18 cellular contexts compared by ENCODE assay signal in genomic region chr14:75286313-75286712, GRCh38. TPM values are rescaled to one million over a fixed set of nuclear protein-coding genes. Genes with fewer than 3 reads are reported as not detected.
DNase-seq lines count a peak whose midpoint lies in the region; ATAC-seq and TF ChIP-seq lines count a peak whose summit lies in the region.
"Had no signal": no experiment of that assay in that cellular context is flagged by ENCODE, and none has a peak within 500 bp of the region (broad histone marks: within the 10 kb centered on the region; RNA-seq: fewer than 3 reads in every experiment).

No MANE protein-coding gene starts in this region.

- peak; percentile 51 for DNase-seq in H9
- DNase-seq in heart left ventricle, result peak; percentile 46 to 75 (median 61)
- peak; percentile 79 for DNase-seq in mesenteric fat pad (ENCODE audit: low spot score)
- DNase-seq in NCI-H510A (lab: John Stamatoyannopoulos, UW), result no peak
- DNase-seq in GOT3 (lab: John Stamatoyannopoulos, UW), result no peak
- DNase-seq: DMS79 treated with DMSO at 0.1 percent for 48 hours, KG1, NCI-H1105, NCI-H526 treated with DMSO at 0.1 percent for 48 hours, occipital lobe, thyroid gland had no signal

- H4K5ac ChIP-seq in H9 (ENCODE audit: insufficient read length, low read depth, low read length), result no peak overlapping the region

- H3K27me3 Mint-ChIP-seq in H9 (ENCODE audit: low read depth), result peaks cover 3% of the 10 kb centered on the region

- TF ChIP-seq CTCF in H9 (conservative IDR thresholded peaks at IDR 0.05) (no peak), heart left ventricle (IDR thresholded peaks at IDR 0.05) (no peak)

- no peak for TF ChIP-seq POLR2A in heart left ventricle (IDR thresholded peaks at IDR 0.05)

- no peak overlapping the region for H2BK5ac ChIP-seq in H9 (ENCODE audit: insufficient read length, low read length)

- no CpG with 5 or more reads among the region's 5 CpGs for WGBS in H9 (ENCODE audit: extremely low coverage, insufficient read length, low lambda C conversion rate)
- 26 to 34% (median 32%) methylated on average over 5 of the region's 5 CpGs for WGBS in heart left ventricle, 4 donors

- H3K79me1 ChIP-seq in H9 (ENCODE audit: insufficient read depth, low read depth, low read length, poor library complexity, severe bottlenecking), result no peaks in the 10 kb centered on the region

- H3K4me2 ChIP-seq in BLaER1 (peak overlapping the region; percentile 75; the same call in 1 of the 2 replicates), H9 (ENCODE audit: insufficient read depth, insufficient read length, low read length) (no peak overlapping the region)

- H2BK15ac ChIP-seq in H9 (ENCODE audit: low read depth, low read length), result no peak overlapping the region

- H2BK12ac ChIP-seq in H9 (ENCODE audit: insufficient read length, low read depth, low read length), result no peak overlapping the region

- H3K23ac ChIP-seq in H9 (ENCODE audit: insufficient read length, low read depth, low read length), result no peak overlapping the region

- peaks cover 6 to 16% (median 12%) of the 10 kb centered on the region in 3 experiments for H3K36me3 Mint-ChIP-seq in H9 (ENCODE audit: insufficient read depth in 1 of 3, low read depth in 3 of 3)

- H3K9me3 ChIP-seq in BLaER1, result no peaks in the 10 kb centered on the region
- no peaks in the 10 kb centered on the region for H3K9me3 ChIP-seq in H9 (ENCODE audit: control insufficient read depth, low read depth, low read length)
- no peaks in the 10 kb centered on the region for H3K9me3 ChIP-seq in heart left ventricle
- H3K9me3 ChIP-seq: breast epithelium, SJSA1, thyroid gland had no signal

- intact Hi-C loops in heart left ventricle (cut with DNase I), result loop anchor here in 1 of 10 donors (5.0 kb wide), 1 partner anchor 39 kb away; no protein-coding TSS in a partner anchor

- H4K91ac ChIP-seq in H9 (ENCODE audit: insufficient read length, low read depth, low read length), result no peak overlapping the region

- no peak overlapping the region for H2BK120ac ChIP-seq in H9 (ENCODE audit: low read depth, low read length, poor library complexity, severe bottlenecking)

- no peak overlapping the region for H2BK20ac ChIP-seq in H9 (ENCODE audit: low read depth, low read length, poor library complexity, severe bottlenecking)

- H3K27me3 ChIP-seq in BLaER1, result peaks cover 2% of the 10 kb centered on the region
- H3K27me3 ChIP-seq in H9 (ENCODE audit: insufficient read depth, low read length), result no peaks in the 10 kb centered on the region
- H3K27me3 ChIP-seq in heart left ventricle, result no peaks in the 10 kb centered on the region
- H3K27me3 ChIP-seq: breast epithelium, SJSA1, thyroid gland had no signal

- peak overlapping the region in 1 of 3 experiments; percentile 31; a peak in 1 of 7 replicates for H3K27ac Mint-ChIP-seq in H9
- H3K27ac Mint-ChIP-seq: activated T-helper 1 cell treated with anti-CD3 and anti-CD28 coated beads, Interleukin-12 subunit alpha, Interleukin-12 subunit beta, Interleukin-2, Interleukin-4 antibody, amounts not matched to agents 30 ng/mL and 10 ng/mL and 1 ng/mL, durations not matched to agents 14 hours and 24 hours and 36 hours; stimulated activated memory B cell treated with anti-CD40 and anti-IgM and Interleukin-4, amounts not matched to agents 10 μg/mL and 1 μg/mL and 100 μg/mL, for 72 hours had no signal

- H4K20me1 ChIP-seq in BLaER1 (peaks cover 3% of the 10 kb centered on the region), H9 (ENCODE audit: control insufficient read depth, insufficient read depth, insufficient read length) (no peaks in the 10 kb centered on the region)

- H3T11ph ChIP-seq in H9 (ENCODE audit: low read length), result no peak overlapping the region

- H3K23me2 ChIP-seq in H9 (ENCODE audit: insufficient read length, low read depth, low read length, poor library complexity, severe bottlenecking), result no peaks in the 10 kb centered on the region

- no peak overlapping the region for H3K18ac ChIP-seq in H9 (ENCODE audit: insufficient read length, low read depth, low read length)

- H3K4ac ChIP-seq in H9 (ENCODE audit: low read depth, low read length), result no peak overlapping the region

- no peak overlapping the region for H3K9ac ChIP-seq in BLaER1
- H3K9ac ChIP-seq in H9 (ENCODE audit: extremely low read depth, insufficient read length, low read length), result no peak overlapping the region

- peak overlapping the region in 1 of 2 experiments; percentile 6; a peak in 1 of 5 replicates for H3K4me3 Mint-ChIP-seq in H9
- H3K4me3 Mint-ChIP-seq: activated T-helper 1 cell treated with anti-CD3 and anti-CD28 coated beads, Interleukin-12 subunit alpha, Interleukin-12 subunit beta, Interleukin-2, Interleukin-4 antibody, amounts not matched to agents 30 ng/mL and 10 ng/mL and 1 ng/mL, durations not matched to agents 14 hours and 24 hours and 36 hours; stimulated activated memory B cell treated with anti-CD40 and anti-IgM and Interleukin-4, amounts not matched to agents 10 μg/mL and 1 μg/mL and 100 μg/mL, for 72 hours had no signal

- H3K56ac ChIP-seq in H9 (ENCODE audit: insufficient read length, low read depth, low read length), result no peak overlapping the region

- peaks cover 21% of the 10 kb centered on the region in 2 experiments for H3K4me1 Mint-ChIP-seq in H9

- H3K14ac ChIP-seq in H9 (ENCODE audit: insufficient read depth, low read length), result no peak overlapping the region

- H2AFZ ChIP-seq in H9 (ENCODE audit: low read length), result no peak overlapping the region

- ATAC-seq in heart left ventricle (peak; percentile 63 to 78 (median 67)), GM18868 (IDR thresholded peaks at IDR 0.05; ENCODE audit: unreplicated experiment) (no peak), GM21367 (IDR thresholded peaks at IDR 0.05; ENCODE audit: unreplicated experiment) (no peak)
- ATAC-seq: stimulated activated memory B cell treated with anti-CD40 and anti-IgM and Interleukin-4, amounts not matched to agents 10 μg/mL and 1 μg/mL and 100 μg/mL, for 72 hours had no signal

- H3K4me3 ChIP-seq in BLaER1 (no peak overlapping the region), heart left ventricle (no peak overlapping the region)
- H3K4me3 ChIP-seq: breast epithelium, SJSA1, thyroid gland had no signal

- H3K9me3 Mint-ChIP-seq in H9, result no peaks in the 10 kb centered on the region
- H3K9me3 Mint-ChIP-seq: activated T-helper 1 cell treated with anti-CD3 and anti-CD28 coated beads, Interleukin-12 subunit alpha, Interleukin-12 subunit beta, Interleukin-2, Interleukin-4 antibody, amounts not matched to agents 30 ng/mL and 10 ng/mL and 1 ng/mL, durations not matched to agents 14 hours and 24 hours and 36 hours; stimulated activated memory B cell treated with anti-CD40 and anti-IgM and Interleukin-4, amounts not matched to agents 10 μg/mL and 1 μg/mL and 100 μg/mL, for 72 hours had no signal

- H3K79me2 ChIP-seq in H9 (ENCODE audit: insufficient read depth, low read length), result no peaks in the 10 kb centered on the region

- H4K8ac ChIP-seq in H9 (replicated peaks; ENCODE audit: insufficient read length, low read depth, low read length), result no peak overlapping the region

- no peak overlapping the region for H3K27ac ChIP-seq in BLaER1
- H3K27ac ChIP-seq in H9 (ENCODE audit: insufficient read length, low read depth, low read length), result no peak overlapping the region
- peak overlapping the region in 6 of 12 donors; percentile 13 to 49 (median 30) for H3K27ac ChIP-seq in heart left ventricle
- H3K27ac ChIP-seq: breast epithelium, SJSA1, thyroid gland had no signal

- H3K4me1 ChIP-seq in BLaER1 (peaks cover 26% of the 10 kb centered on the region), H9 (ENCODE audit: insufficient read depth, low read length) (no peaks in the 10 kb centered on the region), heart left ventricle (peaks cover 0 to 46% (median 7%) of the 10 kb centered on the region in 12 donors)
- H3K4me1 ChIP-seq: breast epithelium, SJSA1 had no signal

- no peak overlapping the region for H2AK5ac ChIP-seq in H9 (ENCODE audit: insufficient read length, low read length)

- H3K36me3 ChIP-seq in BLaER1 (peaks cover 2% of the 10 kb centered on the region; the same call in 1 of the 2 replicates), heart left ventricle (peaks cover 0 to 11% (median 7%) of the 10 kb centered on the region in 9 donors)
- H3K36me3 ChIP-seq: breast epithelium had no signal

RNA-seq across cellular contexts. Expression of gene FOS, which starts 7.7 kb away (rescaled TPM):
- total RNA-seq in H9 (2021), result 28.1 and 33.9 TPM in 2 replicates
- total RNA-seq in heart left ventricle, result 100 to 1,000 TPM in 1 of 9 donors, 10 to 100 TPM in 6, 1 to 10 TPM in 2; 6.5 to 549 (median 28.6) TPM
- polyA plus RNA-seq in heart left ventricle, result 10 to 100 TPM; 24.1 to 49.4 TPM
- total RNA-seq in mesenteric fat pad, result 1,900 TPM

Comparison
In these comparisons a context has a peak if more than half of its experiments do, and no peak if none do; other contexts are left out.
1. DNase-seq: peak in H9 (single experiment), heart left ventricle (5 of 5) and mesenteric fat pad (single experiment); none in NCI-H510A (single experiment) and GOT3 (single experiment).
2. ATAC-seq: peak in heart left ventricle (4 of 4); none in GM18868 (single experiment) and GM21367 (single experiment).